Comparison of ENCODE assay signal across 8 cellular contexts in genomic region chr19:2151339-2152229, GRCh38. TPM values are rescaled to one million over a fixed set of nuclear protein-coding genes. Genes with fewer than 3 reads are reported as not detected.
DNase-seq lines count a peak whose midpoint lies in the region; ATAC-seq and TF ChIP-seq lines count a peak whose summit lies in the region.

AP3D1 (minus strand) TSS chr19:2151566; CDS start chr19:2151334, 232 bp downstream.

- no peaks in the 10 kb centered on the region for H3K27me3 ChIP-seq in prostate gland (replicated peaks; ENCODE audit: insufficient read depth)

- H3K4me1 ChIP-seq in prostate gland (replicated peaks): peaks cover 5% of the 10 kb centered on the region
- no peaks in the 10 kb centered on the region for H3K4me1 ChIP-seq in urinary bladder (ENCODE audit: insufficient read depth)

- peak; percentile 99 for DNase-seq in NCI-H187 treated with DMSO at 0.1 percent for 48 hours (lab: John Stamatoyannopoulos, UW)
- peak; percentile 91 to 100 (median 99) for DNase-seq in anterior cingulate cortex (lab: John Stamatoyannopoulos, UW)
- peak; percentile 99 for DNase-seq in left ventricle myocardium superior
- DNase-seq in prostate gland (ENCODE audit: low spot score): peak; percentile 100

- intact Hi-C loops in T-helper 2 cell treated with Interferon-gamma antibody and Interleukin-4, amounts not matched to agents 100 ng/mL and 5 ng/mL, for 36 hours (cut with micrococcal nuclease): loop anchor here (1.0 to 10.0 kb wide), 10 partner anchors 13 to 1353 kb away; partner anchors contain the start of genes ADAT3, BTBD2, DOHH and FZR1
- intact Hi-C loops in left ventricle myocardium superior (cut with micrococcal nuclease) (no loop called here), prostate gland (cut with DNase I) (loop anchor here (2.0 to 5.0 kb wide), 2 partner anchors 55 to 86 kb away; partner anchors contain the start of genes IZUMO4, MOB3A, PLEKHJ1 and SF3A2)

- no peaks in the 10 kb centered on the region for H3K36me3 ChIP-seq in prostate gland
- no peaks in the 10 kb centered on the region for H3K36me3 ChIP-seq in urinary bladder (ENCODE audit: insufficient read depth)

- TF ChIP-seq POLR2A in prostate gland (IDR thresholded peaks at IDR 0.05): peak; percentile 43

- H3K4me3 ChIP-seq in prostate gland: peak within 1 kb of the TSS; percentile 95
- H3K4me3 ChIP-seq in urinary bladder (ENCODE audit: low read depth, low read length): peak within 1 kb of the TSS; percentile 95

- TF ChIP-seq CTCF in prostate gland (IDR thresholded peaks at IDR 0.05): no peak

- peak; percentile 74 for ATAC-seq in GM18499 (IDR thresholded peaks at IDR 0.05; ENCODE audit: insufficient read depth, unreplicated experiment)
- ATAC-seq in HG02943 (IDR thresholded peaks at IDR 0.05; ENCODE audit: low read depth, unreplicated experiment): peak; percentile 85
- peak; percentile 97 for ATAC-seq in left ventricle myocardium superior

- H3K9me3 ChIP-seq in prostate gland: no peaks in the 10 kb centered on the region

- H3K27ac ChIP-seq in prostate gland (peak within 1 kb of the TSS; percentile 74 to 78), urinary bladder (ENCODE audit: low read depth) (peak within 1 kb of the TSS; percentile 51)

- 3% methylated on average over 30 of the region's 74 CpGs for WGBS in prostate gland
- 2% methylated on average over 74 of the region's 74 CpGs for WGBS in urinary bladder

RNA-seq across cellular contexts. Expression of gene AP3D1, which starts in this region (rescaled TPM):
- total RNA-seq in T-helper 2 cell treated with Interferon-gamma antibody and Interleukin-4, amounts not matched to agents 100 ng/mL and 5 ng/mL, for 36 hours: 104 and 113 TPM in 2 replicates
- total RNA-seq in left ventricle myocardium superior: 78.2 TPM
- total RNA-seq in prostate gland: 100 to 1,000 TPM; 115 to 178 TPM
- total RNA-seq in urinary bladder: 48.9 TPM
- polyA plus RNA-seq in urinary bladder: 87.8 TPM

Comparison
In these comparisons a context has a peak if more than half of its experiments do, and no peak if none do; other contexts are left out.
1. Peak in every context shown above with its lines: DNase-seq, ATAC-seq, H3K4me3 ChIP-seq and H3K27ac ChIP-seq.